18 cellular contexts compared by ENCODE assay signal in the genomic region with DNA sequence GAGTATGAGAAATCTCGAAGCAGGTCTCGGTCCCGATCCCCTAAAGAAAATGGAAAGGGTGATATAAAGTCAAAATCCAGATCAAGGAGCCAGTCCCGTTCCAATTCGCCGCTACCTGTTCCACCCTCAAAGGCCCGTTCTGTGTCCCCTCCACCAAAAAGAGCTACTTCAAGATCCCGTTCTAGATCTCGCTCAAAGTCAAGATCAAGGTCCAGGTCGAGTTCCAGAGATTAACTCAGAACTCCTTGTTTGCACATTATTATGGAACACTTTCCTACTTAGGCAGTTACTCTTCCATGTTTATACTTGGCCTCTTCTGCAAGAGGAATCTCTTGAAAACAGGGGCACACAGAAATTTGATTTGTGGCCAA. TPM values are rescaled to one million over a fixed set of nuclear protein-coding genes. Genes with fewer than 3 reads are reported as not detected.
A peak's percentile ranks its signal among the peaks of the same experiment; 100 is the strongest.
DNase-seq lines count a peak whose midpoint lies in the region; FAIRE-seq and TF ChIP-seq lines count a peak whose summit lies in the region.
"Had no signal": no experiment of that assay in that cellular context is flagged by ENCODE, and none has a peak within 500 bp of the region (broad histone marks: within the 10 kb centered on the region; RNA-seq: fewer than 3 reads in every experiment).

No MANE protein-coding gene starts in this region.

- H3K4me3 Mint-ChIP-seq in activated naive CD4-positive, alpha-beta T cell treated with anti-CD3 and anti-CD28 coated beads, Interleukin-2, amount 10 ng/mL, durations not matched to agents 7 days and 5 days, result peak overlapping the region; percentile 19

- POLR2A ChIA-PET in OCI-LY7 (lab: Charles Lee), result interaction anchor here (0.6 kb wide), 2 partner anchors 258 to 1137 kb away, joined by 6 to 9 read pairs; no protein-coding TSS in a partner anchor

- in situ Hi-C loops in KBM-7 (cut with MboI; ENCODE audit: low pct_unique_long_range_greater_than_20kb, low sequenced_read_pairs), result loop anchor here (25.0 kb wide), 1 partner anchor 226 kb away; no protein-coding TSS in a partner anchor

- H3K36me3 ChIP-seq in OCI-LY7 (ENCODE audit: insufficient read depth, low read length) (peaks cover 74% of the 10 kb centered on the region), small intestine (ENCODE audit: control insufficient read depth in 2 of 2, insufficient read depth in 2 of 2, low read length in 2 of 2) (peaks cover 18 to 32% of the 10 kb centered on the region in 2 donors)

- H3K79me2 ChIP-seq in OCI-LY7 (ENCODE audit: insufficient read depth, low read depth, low read length), result peaks cover 64% of the 10 kb centered on the region

- H3K27me3 Mint-ChIP-seq in activated naive CD4-positive, alpha-beta T cell treated with anti-CD3 and anti-CD28 coated beads, Interleukin-2, amount 10 ng/mL, durations not matched to agents 7 days and 5 days, result peaks cover 3% of the 10 kb centered on the region

- no peak for DNase-seq in activated naive CD4-positive, alpha-beta T cell treated with anti-CD3 and anti-CD28 coated beads, Interleukin-2, amount 10 ng/mL, durations not matched to agents 7 days and 5 days
- DNase-seq in activated naive CD4-positive, alpha-beta T cell (lab: John Stamatoyannopoulos, UW), result no peak
- no peak for DNase-seq in OCI-LY7 (ENCODE audit: low spot score)
- peak; percentile 38 for DNase-seq in coronary artery (ENCODE audit: low spot score)
- peak; percentile 40 for DNase-seq in small intestine
- no peak for DNase-seq in KBM-7
- DNase-seq in NCI-H1048 (lab: John Stamatoyannopoulos, UW), result no peak
- DNase-seq in dedifferentiated amniotic fluid mesenchymal stem cell (ENCODE audit: extremely low spot score), result no peak
- DNase-seq: activated CD4-positive, CD25-positive, alpha-beta regulatory T cell treated with anti-CD3 and anti-CD28 coated beads, Interleukin-2, amount 50 U/mL, for 72 hours; DMS153; effector CD4-positive, alpha-beta T cell; GOT3; lower lobe of right lung; MV-4-11; NCI-H2171; nucleus accumbens; upper lobe of left lung had no signal

- no peaks in the 10 kb centered on the region; the same call in 1 of the 2 replicates for H3K9me3 ChIP-seq in OCI-LY7 (ENCODE audit: low read length)
- no peaks in the 10 kb centered on the region for H3K9me3 ChIP-seq in small intestine (ENCODE audit: control insufficient read depth, low read depth)
- H3K9me3 ChIP-seq: lower lobe of right lung, upper lobe of left lung had no signal

- H3K4me2 ChIP-seq in OCI-LY7 (ENCODE audit: low read length), result no peak overlapping the region

- H3K27me3 ChIP-seq in small intestine (ENCODE audit: control insufficient read depth in 2 of 2, insufficient read depth in 2 of 2, low read length in 2 of 2), result no peaks in the 10 kb centered on the region
- H3K27me3 ChIP-seq: upper lobe of left lung had no signal

- CTCF ChIA-PET in activated naive CD4-positive, alpha-beta T cell treated with anti-CD3 and anti-CD28 coated beads, Interleukin-2, amount 10 ng/mL, durations not matched to agents 7 days and 5 days (lab: Charles Lee), result no interaction called here
- CTCF ChIA-PET in OCI-LY7 (lab: Charles Lee; ENCODE audit: unreplicated experiment), result no interaction called here

- peaks cover 42% of the 10 kb centered on the region for H3K4me1 Mint-ChIP-seq in activated naive CD4-positive, alpha-beta T cell treated with anti-CD3 and anti-CD28 coated beads, Interleukin-2, amount 10 ng/mL, durations not matched to agents 7 days and 5 days

- peaks cover 19% of the 10 kb centered on the region for H3K4me1 ChIP-seq in OCI-LY7 (ENCODE audit: insufficient read depth, low read length, poor library complexity, severe bottlenecking)
- H3K4me1 ChIP-seq in small intestine (ENCODE audit: control insufficient read depth in 2 of 2, insufficient read depth in 1 of 2, low read depth in 1 of 2, low read length in 1 of 2), result peaks cover 3 to 6% of the 10 kb centered on the region in 2 donors

- TSS peak; percentile 51 for BruUV-seq in OCI-LY7 (replicated peaks; lab: Mats Ljungman, UMichigan)

- TF ChIP-seq CTCF in OCI-LY7 (conservative IDR thresholded peaks at IDR 0.05; ENCODE audit: low read length) (no peak), coronary artery (IDR thresholded peaks at IDR 0.05) (no peak)

- H4K20me1 ChIP-seq in OCI-LY7 (ENCODE audit: insufficient read depth, low read length), result peaks cover 39% of the 10 kb centered on the region

- no peaks in the 10 kb centered on the region for H3K9me3 Mint-ChIP-seq in activated naive CD4-positive, alpha-beta T cell treated with anti-CD3 and anti-CD28 coated beads, Interleukin-2, amount 10 ng/mL, durations not matched to agents 7 days and 5 days

- intact Hi-C loops in OCI-LY7 (cut with micrococcal nuclease; ENCODE audit: unreplicated experiment), result no loop called here

- no peak for FAIRE-seq in small intestine (lab: Jason Lieb, UNC)
- FAIRE-seq: RCC 7860 had no signal

- no peak overlapping the region for H3K4me3 ChIP-seq in OCI-LY7 (ENCODE audit: low read depth, low read length, poor library complexity, severe bottlenecking)
- H3K4me3 ChIP-seq in coronary artery, result no peak overlapping the region
- H3K4me3 ChIP-seq in small intestine (ENCODE audit: low read depth in 1 of 2, low read length in 2 of 2), result no peak overlapping the region
- H3K4me3 ChIP-seq: lower lobe of right lung, upper lobe of left lung had no signal

- H3K27ac Mint-ChIP-seq in activated naive CD4-positive, alpha-beta T cell treated with anti-CD3 and anti-CD28 coated beads, Interleukin-2, amount 10 ng/mL, durations not matched to agents 7 days and 5 days, result no peak overlapping the region

- 79 to 87% (median 83%) methylated on average over 10 of the region's 10 CpGs for WGBS in small intestine, 3 donors

- H3K9me2 ChIP-seq in OCI-LY7 (ENCODE audit: insufficient read depth, low read length), result no peaks in the 10 kb centered on the region

- peaks cover 62% of the 10 kb centered on the region for H3K36me3 Mint-ChIP-seq in activated naive CD4-positive, alpha-beta T cell treated with anti-CD3 and anti-CD28 coated beads, Interleukin-2, amount 10 ng/mL, durations not matched to agents 7 days and 5 days

- no peak overlapping the region for H2AFZ ChIP-seq in OCI-LY7 (ENCODE audit: low read length)

- H3K27ac ChIP-seq in OCI-LY7 (ENCODE audit: low read depth, low read length, poor library complexity, severe bottlenecking) (no peak overlapping the region), coronary artery (no peak overlapping the region), small intestine (ENCODE audit: low read depth in 1 of 2, low read length in 1 of 2) (no peak overlapping the region)
- H3K27ac ChIP-seq: lower lobe of right lung, upper lobe of left lung had no signal

RNA-seq across cellular contexts. Expression of a gene that starts 3.1 kb away (rescaled TPM):
- 64.3 and 66.9 TPM in 2 replicates for total RNA-seq in OCI-LY7 (2014; rRNA removed; shearing (Covaris generic))
- 171 and 176 TPM in 2 replicates for total RNA-seq in OCI-LY7 (2022)
- 10 to 100 TPM; 42.4 to 83.8 (median 63.7) TPM for polyA plus RNA-seq in small intestine

RNA-seq across cellular contexts. Expression of a gene that starts 46.7 kb away (rescaled TPM):
- total RNA-seq in OCI-LY7 (2014; rRNA removed; shearing (Covaris generic)), result 22.4 and 23.8 TPM in 2 replicates
- 27.8 and 28.3 TPM in 2 replicates for total RNA-seq in OCI-LY7 (2022)
- 1 to 10 TPM; 1.6 to 2.7 (median 2.5) TPM for polyA plus RNA-seq in small intestine

Comparison
In these comparisons a context has a peak if more than half of its experiments do, and no peak if none do; other contexts are left out.
1. DNase-seq: peak in coronary artery (single experiment) and small intestine (single experiment); none in activated naive CD4-positive, alpha-beta T cell treated with anti-CD3 and anti-CD28 coated beads, Interleukin-2, amount 10 ng/mL, durations not matched to agents 7 days and 5 days (single experiment), activated naive CD4-positive, alpha-beta T cell (0 of 4), OCI-LY7 (single experiment), KBM-7 (single experiment), NCI-H1048 (single experiment) and dedifferentiated amniotic fluid mesenchymal stem cell (single experiment).